1 cellular context compared by ENCODE assay signal in the genomic region with DNA sequence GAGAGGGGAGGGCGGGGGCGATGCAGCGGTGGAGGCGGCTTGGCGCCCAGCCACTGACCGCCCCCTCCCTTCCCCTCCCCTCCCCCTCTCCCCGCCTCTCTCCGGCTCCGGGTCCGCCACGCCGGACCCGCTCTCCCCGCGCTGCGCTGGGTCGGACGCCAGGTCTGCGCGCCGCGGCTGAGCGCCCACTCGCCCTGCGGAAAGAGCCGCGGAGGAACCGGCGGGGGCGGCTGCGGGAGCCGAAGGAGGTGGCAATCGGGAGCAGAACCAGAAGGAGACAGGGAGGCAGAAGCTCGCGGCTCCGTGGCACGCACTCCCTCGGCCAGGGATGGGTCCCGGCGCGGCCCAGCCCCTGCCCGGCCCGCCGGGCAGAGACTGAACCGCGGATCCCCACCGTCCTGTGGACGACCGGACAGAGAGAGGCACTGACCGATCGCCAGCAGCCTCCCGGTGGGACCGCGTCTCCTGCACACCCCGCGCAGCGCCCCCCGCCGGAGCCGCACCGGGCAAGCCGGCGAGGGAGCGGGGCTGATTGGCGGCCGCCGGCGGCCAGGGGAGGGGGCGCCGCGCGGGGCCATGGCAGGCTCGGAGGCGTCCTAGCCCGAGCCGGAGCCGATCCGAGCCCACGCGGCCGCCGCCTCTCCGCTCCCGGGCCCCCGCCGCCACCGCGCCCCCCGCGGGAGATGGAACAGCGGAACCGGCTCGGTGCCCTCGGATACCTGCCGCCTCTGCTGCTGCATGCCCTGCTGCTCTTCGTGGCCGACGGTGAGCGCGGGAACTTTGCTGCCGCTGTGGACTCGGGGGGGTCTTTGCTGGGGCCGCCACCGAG.
TF ChIP-seq lines count a peak whose summit lies in the region.

A gene (plus strand): TSS at position 94 of the 829 bp plus-strand sequence. CDS start 590 bp downstream, at position 684.

TF ChIP-seq in H1, 55 proteins besides CTCF, POLR2A, EP300 and RAD21:
- TF ChIP-seq RBBP5 (IDR thresholded peaks at IDR 0.05; ENCODE audit: borderline replicate concordance, low read depth, low read length) (peak; percentile 45; the same call in 1 of the 2 replicates), GABPA (IDR thresholded peaks at IDR 0.05; ENCODE audit: borderline replicate concordance, insufficient read depth, low read length) (no peak), EZH2 (IDR thresholded peaks at IDR 0.05; ENCODE audit: low read depth, low read length, severe bottlenecking) (peak; percentile 13), KDM4A (IDR thresholded peaks at IDR 0.05; ENCODE audit: low read depth, low read length, severe bottlenecking) (peak; percentile 86), ZNF274 (IDR thresholded peaks at IDR 0.05; ENCODE audit: borderline replicate concordance, extremely low read depth, low read length) (no peak)
- TF ChIP-seq, protein P1, sequence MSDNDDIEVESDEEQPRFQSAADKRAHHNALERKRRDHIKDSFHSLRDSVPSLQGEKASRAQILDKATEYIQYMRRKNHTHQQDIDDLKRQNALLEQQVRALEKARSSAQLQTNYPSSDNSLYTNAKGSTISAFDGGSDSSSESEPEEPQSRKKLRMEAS (IDR thresholded peaks at IDR 0.05), result peak; percentile 44
- TF ChIP-seq, protein P2, sequence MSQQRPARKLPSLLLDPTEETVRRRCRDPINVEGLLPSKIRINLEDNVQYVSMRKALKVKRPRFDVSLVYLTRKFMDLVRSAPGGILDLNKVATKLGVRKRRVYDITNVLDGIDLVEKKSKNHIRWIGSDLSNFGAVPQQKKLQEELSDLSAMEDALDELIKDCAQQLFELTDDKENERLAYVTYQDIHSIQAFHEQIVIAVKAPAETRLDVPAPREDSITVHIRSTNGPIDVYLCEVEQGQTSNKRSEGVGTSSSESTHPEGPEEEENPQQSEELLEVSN (IDR thresholded peaks at IDR 0.05), result peak; percentile 65; the same call in 1 of the 2 replicates
